2 cellular contexts compared by ENCODE assay signal in the genomic region with DNA sequence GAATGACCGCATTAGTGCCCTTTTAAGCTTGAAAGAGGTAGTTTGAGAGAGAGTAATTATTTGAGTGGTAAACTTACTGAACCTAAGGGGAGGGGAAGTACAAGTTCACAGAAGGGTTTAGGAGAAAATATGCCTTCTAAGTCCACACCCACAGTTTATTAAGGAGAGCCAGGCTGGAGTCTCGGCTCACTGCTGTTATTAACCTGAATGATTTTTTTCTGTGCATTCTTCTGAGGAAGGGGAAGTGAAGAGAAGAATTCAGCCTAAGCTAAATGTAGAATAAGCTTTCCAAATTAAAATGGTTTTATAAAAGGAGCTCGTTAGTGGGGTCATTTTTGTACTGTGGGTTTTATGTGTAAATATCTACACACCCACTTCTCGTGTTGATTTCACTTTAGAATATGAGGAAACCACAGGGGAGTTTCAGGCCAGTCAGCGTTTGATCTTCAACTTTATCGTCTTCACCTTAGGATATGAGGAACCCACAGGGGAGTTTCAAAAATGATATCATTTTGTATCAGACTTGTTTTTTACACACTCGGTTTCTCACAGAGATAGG.
TF ChIP-seq lines count a peak whose summit lies in the region.

No MANE protein-coding gene starts in this region.

TF ChIP-seq in SK-N-SH, 30 proteins besides CTCF, POLR2A, EP300 and RAD21 (continued from another document):
- TF ChIP-seq NFIC (IDR thresholded peaks at IDR 0.05; ENCODE audit: borderline replicate concordance) (no peak), FOXM1 (IDR thresholded peaks at IDR 0.05; ENCODE audit: low read depth) (no peak), RCOR1 (IDR thresholded peaks at IDR 0.05; ENCODE audit: low read length) (no peak)

TF ChIP-seq in SK-N-SH treated with all-trans-retinoic acid at 6 μM for 48 hours, 23 proteins besides CTCF, POLR2A, EP300 and RAD21 (continued from another document):
- no peak for TF ChIP-seq CREB5 (CRISPR knock-in tag; IDR thresholded peaks at IDR 0.05; ENCODE audit: low read depth)
- TF ChIP-seq ZFP3 (CRISPR knock-in tag; IDR thresholded peaks at IDR 0.05): no peak
- TF ChIP-seq PATZ1 (CRISPR knock-in tag; IDR thresholded peaks at IDR 0.05; ENCODE audit: borderline replicate concordance): no peak
- no peak for TF ChIP-seq TCF4 (CRISPR knock-in tag; IDR thresholded peaks at IDR 0.05; ENCODE audit: borderline replicate concordance)
- no peak for TF ChIP-seq PPARA (CRISPR knock-in tag; IDR thresholded peaks at IDR 0.05; ENCODE audit: borderline replicate concordance)
- TF ChIP-seq CSRNP3 (CRISPR knock-in tag; IDR thresholded peaks at IDR 0.05): no peak
- TF ChIP-seq ARNTL (CRISPR knock-in tag; IDR thresholded peaks at IDR 0.05; ENCODE audit: borderline replicate concordance, low read depth): no peak
- TF ChIP-seq BACH2 (CRISPR knock-in tag; IDR thresholded peaks at IDR 0.05; ENCODE audit: borderline replicate concordance): no peak
- no peak for TF ChIP-seq RARB (CRISPR knock-in tag; IDR thresholded peaks at IDR 0.05)
- TF ChIP-seq ZFP30 (CRISPR knock-in tag; IDR thresholded peaks at IDR 0.05): no peak
